In the genomic region with DNA sequence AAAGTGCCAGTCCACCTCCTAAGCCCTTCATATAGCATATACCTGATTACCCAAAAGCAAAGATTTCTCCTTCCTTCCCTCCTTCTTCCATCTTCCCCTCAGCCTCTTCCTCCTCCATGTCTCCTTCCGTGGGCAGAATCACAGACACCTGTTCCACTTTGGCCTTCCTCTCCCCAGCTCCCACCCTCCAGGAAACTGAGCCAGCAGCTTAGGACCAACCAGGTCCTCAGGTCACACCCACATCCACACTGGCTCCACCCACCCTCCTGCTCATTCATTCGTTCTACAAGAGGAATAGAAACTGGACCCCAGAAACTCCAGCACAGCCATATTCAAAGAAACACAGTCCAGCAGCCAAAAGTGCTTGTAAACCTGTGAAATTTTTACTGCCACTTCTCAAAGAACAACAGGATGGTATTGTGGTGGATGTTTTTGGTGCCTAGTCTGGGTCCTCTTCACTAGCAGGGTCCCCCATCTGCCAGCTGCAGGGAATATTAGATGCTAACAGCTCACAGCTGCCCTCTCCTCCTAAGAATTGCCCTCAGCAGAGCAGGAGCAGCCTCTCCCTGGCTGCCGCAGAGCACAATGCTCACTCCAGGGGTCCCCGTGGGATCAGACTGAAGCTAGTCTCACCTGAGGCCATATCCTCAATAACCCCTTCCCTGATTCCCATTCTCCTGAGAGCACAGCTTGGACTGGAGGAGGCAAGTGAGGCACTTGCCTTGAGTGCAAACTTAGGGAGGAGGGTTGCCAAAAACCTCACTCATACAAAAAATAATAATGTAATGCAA, we compare ENCODE assay signal across 11 cellular contexts. TPM values are rescaled to one million over a fixed set of nuclear protein-coding genes. Genes with fewer than 3 reads are reported as not detected.
DNase-seq lines count a peak whose midpoint lies in the region; ATAC-seq and TF ChIP-seq lines count a peak whose summit lies in the region.
"Had no signal": no experiment of that assay in that cellular context is flagged by ENCODE, and none has a peak within 500 bp of the region (broad histone marks: within the 10 kb centered on the region; RNA-seq: fewer than 3 reads in every experiment).

No MANE protein-coding gene starts in this region.

- no peaks in the 10 kb centered on the region for H3K9me2 ChIP-seq in Loucy (replicated peaks; ENCODE audit: low read depth, low read length)

- no peak for TF ChIP-seq CTCF in GM12875 (IDR thresholded peaks at IDR 0.05; ENCODE audit: borderline replicate concordance, insufficient read depth, low read depth, low read length)
- peak; percentile 50 for TF ChIP-seq CTCF in Loucy (conservative IDR thresholded peaks at IDR 0.05; ENCODE audit: low read length)
- no peak for TF ChIP-seq CTCF in endodermal cell (conservative IDR thresholded peaks at IDR 0.05)
- no peak for TF ChIP-seq CTCF in right atrium auricular region (IDR thresholded peaks at IDR 0.05)

- H3K27ac Mint-ChIP-seq in endodermal cell = no peak overlapping the region

- peak overlapping the region; percentile 30 for H3K4me2 ChIP-seq in Loucy (ENCODE audit: low read depth, low read length, poor library complexity, severe bottlenecking)

- no peaks in the 10 kb centered on the region for H3K27me3 Mint-ChIP-seq in endodermal cell (ENCODE audit: insufficient read depth)

- H2AFZ ChIP-seq in Loucy (ENCODE audit: low read length) = peak overlapping the region; percentile 54

- H4K20me1 ChIP-seq in Loucy (ENCODE audit: insufficient read depth, low read length, poor library complexity, severe bottlenecking) = no peaks in the 10 kb centered on the region

- no peaks in the 10 kb centered on the region for H3K9me3 Mint-ChIP-seq in endodermal cell

- H3K27ac ChIP-seq in endodermal cell (ENCODE audit: low read depth, low read length) = no peak overlapping the region
- no peak overlapping the region for H3K27ac ChIP-seq in right atrium auricular region

- no peak overlapping the region for H3K9ac ChIP-seq in Loucy (ENCODE audit: low read depth, low read length, poor library complexity, severe bottlenecking)
- no peak overlapping the region for H3K9ac ChIP-seq in endodermal cell (ENCODE audit: extremely low read depth, low read length, poor library complexity, severe bottlenecking)

- no peaks in the 10 kb centered on the region for H3K9me3 ChIP-seq in Loucy (ENCODE audit: insufficient read depth, low read depth, low read length)
- no peaks in the 10 kb centered on the region for H3K9me3 ChIP-seq in endodermal cell (ENCODE audit: control insufficient read depth, low read length)
- no peaks in the 10 kb centered on the region for H3K9me3 ChIP-seq in right atrium auricular region

- WGBS in endodermal cell (ENCODE audit: insufficient coverage in 1 of 2, insufficient read length in 1 of 2), 2 experiments = 48 to 86% methylated on average over 1 to 4 of the region's 4 CpGs

- H3K36me3 ChIP-seq in Loucy (ENCODE audit: insufficient read depth, low read length) (no peaks in the 10 kb centered on the region), endodermal cell (ENCODE audit: control insufficient read depth, insufficient read depth, low read length) (no peaks in the 10 kb centered on the region), right atrium auricular region (no peaks in the 10 kb centered on the region)

- ATAC-seq in GM21360 (IDR thresholded peaks at IDR 0.05; ENCODE audit: unreplicated experiment) (peak; percentile 78), HG02884 (IDR thresholded peaks at IDR 0.05; ENCODE audit: unreplicated experiment) (no peak)
- ATAC-seq: right cardiac atrium had no signal

- H3F3A ChIP-seq in Loucy (ENCODE audit: low read depth) = no peaks in the 10 kb centered on the region

- peak; percentile 85 for DNase-seq in endodermal cell
- DNase-seq in NCI-H146 (lab: John Stamatoyannopoulos, UW) = no peak
- DNase-seq in right atrium auricular region (ENCODE audit: low spot score) = no peak
- no peak for DNase-seq in NCI-H1930 (lab: John Stamatoyannopoulos, UW)
- DNase-seq: GOT3, NCI-H1436 treated with DMSO at 0.1 percent for 48 hours, right cardiac atrium had no signal

- H3K4me3 Mint-ChIP-seq in endodermal cell = no peak overlapping the region

- H3K27me3 ChIP-seq in Loucy (ENCODE audit: insufficient read depth, low read length, poor library complexity, severe bottlenecking) (no peaks in the 10 kb centered on the region), endodermal cell (ENCODE audit: control insufficient read depth, insufficient read depth, low read length, poor library complexity, severe bottlenecking) (no peaks in the 10 kb centered on the region), right atrium auricular region (no peaks in the 10 kb centered on the region)

- no peaks in the 10 kb centered on the region for H3K79me2 ChIP-seq in Loucy (ENCODE audit: insufficient read depth, low read length)

- peaks cover 23% of the 10 kb centered on the region for H3K4me1 Mint-ChIP-seq in endodermal cell

- peak overlapping the region; percentile 73 for H3K4me3 ChIP-seq in GM12875 (ENCODE audit: low read depth, low read length)
- no peak overlapping the region for H3K4me3 ChIP-seq in Loucy (ENCODE audit: low read length, poor library complexity, severe bottlenecking)
- no peak overlapping the region for H3K4me3 ChIP-seq in endodermal cell (ENCODE audit: low read length)
- no peak overlapping the region for H3K4me3 ChIP-seq in right atrium auricular region

- no peaks in the 10 kb centered on the region for H3K36me3 Mint-ChIP-seq in endodermal cell (ENCODE audit: low read depth)

- peaks cover 29% of the 10 kb centered on the region for H3K4me1 ChIP-seq in Loucy (ENCODE audit: insufficient read depth, low read length, poor library complexity, severe bottlenecking)
- peaks cover 4% of the 10 kb centered on the region for H3K4me1 ChIP-seq in endodermal cell (ENCODE audit: control insufficient read depth, insufficient read depth, low read length)
- peaks cover 0 to 4% of the 10 kb centered on the region in 2 donors for H3K4me1 ChIP-seq in right atrium auricular region

RNA-seq across cellular contexts. Expression of a gene that starts 18.4 kb away (rescaled TPM):
- total RNA-seq in endodermal cell = not detected
- polyA plus RNA-seq in endodermal cell (2013, experiment 1 of 2) = 0.21 TPM
- 0.25 TPM for polyA plus RNA-seq in endodermal cell (2013, experiment 2 of 2)
- 10 to 100 TPM in 1 of 2 donors, 1 to 10 TPM in 1; 6.2 to 11.0 TPM for total RNA-seq in right atrium auricular region

Comparison
In these comparisons a context has a peak if more than half of its experiments do, and no peak if none do; other contexts are left out.
1. RNA of a gene that starts 18.4 kb away (total RNA-seq): 6.2 to 11.0 TPM in right atrium auricular region; not detected in endodermal cell; every median in the first group is over 4 times any median in the second.